ENCODE assay signal across 8 cellular contexts in genomic region chr1:10960954-10961833, GRCh38. TPM values are rescaled to one million over a fixed set of nuclear protein-coding genes. Genes with fewer than 3 reads are reported as not detected.
A peak's percentile ranks its signal among the peaks of the same experiment; 100 is the strongest.
DNase-seq lines count a peak whose midpoint lies in the region; ATAC-seq and TF ChIP-seq lines count a peak whose summit lies in the region.

No MANE protein-coding gene starts in this region.

- no peak overlapping the region for H2BK5ac ChIP-seq in neuronal stem cell (ENCODE audit: low read length)

- no peak overlapping the region for H2BK12ac ChIP-seq in neuronal stem cell (ENCODE audit: low read length)

- H3K23ac ChIP-seq in neuronal stem cell (ENCODE audit: low read depth, low read length, poor library complexity) = no peak overlapping the region

- peaks cover 24% of the 10 kb centered on the region for H3K4me1 Mint-ChIP-seq in activated T-cell treated with anti-CD3 and anti-CD28 coated beads, Interleukin-2, amount 50 U/mL, for 72 hours (ENCODE audit: low read depth)

- no peak overlapping the region for H3K4ac ChIP-seq in neuronal stem cell (ENCODE audit: low read length)

- no peak overlapping the region for H3K14ac ChIP-seq in neuronal stem cell (ENCODE audit: low read length)

- H3K9me3 ChIP-seq in HUES6 (ENCODE audit: control insufficient read depth, insufficient read depth, low read depth, low read length) (no peaks in the 10 kb centered on the region), Panc1 (ENCODE audit: control insufficient read depth, insufficient read depth, low read depth, low read length) (no peaks in the 10 kb centered on the region), neuronal stem cell (replicated peaks in 1 of 2; ENCODE audit: control insufficient read depth in 2 of 2, insufficient read depth in 1 of 2, low read depth in 1 of 2, low read length in 2 of 2) (no peaks in the 10 kb centered on the region)

- BruUV-seq in Panc1 (replicated peaks; lab: Mats Ljungman, UMichigan) = no TSS peak

- intact Hi-C loops in Panc1 (cut with micrococcal nuclease; ENCODE audit: unreplicated experiment) = no loop called here

- H3K18ac ChIP-seq in neuronal stem cell (ENCODE audit: low read length) = peak overlapping the region; percentile 90

- no peak overlapping the region for H3K9ac ChIP-seq in HUES6 (ENCODE audit: low read length)
- peak overlapping the region; percentile 36 for H3K9ac ChIP-seq in neuronal stem cell (ENCODE audit: low read depth, low read length, poor library complexity)

- H2BK15ac ChIP-seq in neuronal stem cell (ENCODE audit: low read length) = no peak overlapping the region

- H4K8ac ChIP-seq in neuronal stem cell (ENCODE audit: low read depth, low read length) = no peak overlapping the region

- peak overlapping the region; percentile 46 for H3K27ac Mint-ChIP-seq in activated T-cell treated with anti-CD3 and anti-CD28 coated beads, Interleukin-2, amount 50 U/mL, for 72 hours

- no peak overlapping the region for H4K91ac ChIP-seq in neuronal stem cell (ENCODE audit: low read depth, low read length, poor library complexity)

- in situ Hi-C loops in Panc1 (cut with HindIII; ENCODE audit: low pct_unique_long_range_greater_than_20kb, low sequenced_read_pairs) = no loop called here

- H3K4me1 ChIP-seq in HUES6 (ENCODE audit: control insufficient read depth, insufficient read depth, low read length) (peaks cover 34% of the 10 kb centered on the region), Panc1 (ENCODE audit: control insufficient read depth, insufficient read depth, low read length) (no peaks in the 10 kb centered on the region), neuronal stem cell (ENCODE audit: control insufficient read depth in 2 of 2, insufficient read depth in 1 of 2, low read depth in 1 of 2, low read length in 2 of 2) (peaks cover 0 to 1% of the 10 kb centered on the region in 2 donors)

- no peaks in the 10 kb centered on the region for H3K9me3 Mint-ChIP-seq in activated T-cell treated with anti-CD3 and anti-CD28 coated beads, Interleukin-2, amount 50 U/mL, for 72 hours

- TF ChIP-seq CTCF in Panc1 (IDR thresholded peaks at IDR 0.05) = peak; percentile 96

- H3K79me1 ChIP-seq in neuronal stem cell (ENCODE audit: low read depth, low read length) = no peaks in the 10 kb centered on the region

- CTCF ChIA-PET in Panc1 (lab: Charles Lee) = interaction anchor here (0.6 to 0.7 kb wide), 2 partner anchors 158 to 162 kb away, joined by 9 to 12 read pairs; no protein-coding TSS in a partner anchor

- ATAC-seq in Panc1 (peak; percentile 96), GM21786 (IDR thresholded peaks at IDR 0.05; ENCODE audit: unreplicated experiment) (no peak)
- ATAC-seq in activated T-cell treated with anti-CD3 and anti-CD28 coated beads, Interleukin-2, amount 50 U/mL, for 72 hours (replicated peaks in 1 of 2) = peak; percentile 65 to 79

- peak overlapping the region; percentile 47; the same call in 1 of the 2 replicates for H3K4me3 ChIP-seq in HUES6 (ENCODE audit: low read depth, low read length)
- no peak overlapping the region for H3K4me3 ChIP-seq in Panc1 (ENCODE audit: low read depth in 2 of 2, low read length in 2 of 2)
- H3K4me3 ChIP-seq in neuronal stem cell (ENCODE audit: low read length in 2 of 2) = peak overlapping the region in 1 of 2 donors; percentile 24

- peak overlapping the region; percentile 97 for H2AFZ ChIP-seq in neuronal stem cell (ENCODE audit: low read length)

- peak overlapping the region in 1 of 2 donors; percentile 39 for H3K4me3 Mint-ChIP-seq in activated T-cell treated with anti-CD3 and anti-CD28 coated beads, Interleukin-2, amount 50 U/mL, for 72 hours

- H3K27me3 Mint-ChIP-seq in activated T-cell treated with anti-CD3 and anti-CD28 coated beads, Interleukin-2, amount 50 U/mL, for 72 hours (ENCODE audit: low read depth) = peaks cover 29% of the 10 kb centered on the region

- DNase-seq in GF-D8 (lab: John Stamatoyannopoulos, UW) (peak; percentile 2), Panc1 (ENCODE audit: low read depth, low spot score) (peak; percentile 28), fibroblast of the conjunctiva (ENCODE audit: low read depth) (peak; percentile 40), neuronal stem cell (ENCODE audit: low spot score) (peak; percentile 83), superior temporal gyrus (ENCODE audit: extremely low spot score) (peak; percentile 86)
- DNase-seq in activated T-cell treated with anti-CD3 and anti-CD28 coated beads, Interleukin-2, amount 50 U/mL, for 72 hours = peak; percentile 84 to 87

- no CpG with 5 or more reads among the region's 30 CpGs for WGBS in neuronal stem cell (ENCODE audit: extremely low coverage in 2 of 2, insufficient read length in 2 of 2, insufficient replicate concordance in 1 of 2), 2 donors

- no peak overlapping the region for H2BK120ac ChIP-seq in neuronal stem cell (ENCODE audit: low read depth, low read length)

- H3K36me3 Mint-ChIP-seq in activated T-cell treated with anti-CD3 and anti-CD28 coated beads, Interleukin-2, amount 50 U/mL, for 72 hours (ENCODE audit: insufficient read depth in 2 of 2) = no peaks in the 10 kb centered on the region

- H3K27me3 ChIP-seq in HUES6 (ENCODE audit: control insufficient read depth, insufficient read depth, low read length) (peaks cover 32% of the 10 kb centered on the region; the same call in 1 of the 2 replicates), Panc1 (ENCODE audit: control insufficient read depth, insufficient read depth, low read length) (no peaks in the 10 kb centered on the region), neuronal stem cell (ENCODE audit: control insufficient read depth in 3 of 3, insufficient read depth in 3 of 3, low read depth in 1 of 3, low read length in 3 of 3) (peaks cover 0 to 21% (median 0%) of the 10 kb centered on the region in 3 experiments)

- H2AK5ac ChIP-seq in neuronal stem cell (ENCODE audit: low read depth, low read length) = peak overlapping the region; percentile 6

- H3K4me2 ChIP-seq in neuronal stem cell (ENCODE audit: insufficient read depth, low read length, poor library complexity, severe bottlenecking) = peak overlapping the region; percentile 45

- H3K36me3 ChIP-seq in HUES6 (ENCODE audit: control insufficient read depth, insufficient read depth, low read length) (no peaks in the 10 kb centered on the region), Panc1 (ENCODE audit: control insufficient read depth, insufficient read depth, low read length) (no peaks in the 10 kb centered on the region), neuronal stem cell (replicated peaks in 1 of 2; ENCODE audit: control insufficient read depth in 2 of 2, insufficient read depth in 2 of 2, low read length in 2 of 2) (no peaks in the 10 kb centered on the region)

- no peak overlapping the region for H3K27ac ChIP-seq in HUES6 (ENCODE audit: low read depth, low read length)
- no peak overlapping the region for H3K27ac ChIP-seq in Panc1 (ENCODE audit: low read length)
- H3K27ac ChIP-seq in neuronal stem cell (replicated peaks; ENCODE audit: low read length) = no peak overlapping the region

- POLR2A ChIA-PET in Panc1 (lab: Charles Lee) = interaction anchor here (0.5 kb wide), 1 partner anchor 156 kb away, joined by 5 read pairs; no protein-coding TSS in a partner anchor

RNA-seq across cellular contexts. Expression of gene TARDBP, which starts 51.3 kb away (rescaled TPM):
- 196 TPM for total RNA-seq in Panc1 (2021; ENCODE audit: unreplicated experiment)
- polyA plus RNA-seq in Panc1 (2012; ENCODE audit: insufficient read length) = 181 TPM
- total RNA-seq in activated T-cell treated with anti-CD3 and anti-CD28 coated beads, Interleukin-2, amount 50 U/mL, for 72 hours = 100 to 1,000 TPM; 149 to 156 TPM
- 260 TPM for polyA plus RNA-seq in neuronal stem cell (2013, experiment 1 of 2)
- polyA plus RNA-seq in neuronal stem cell (2013, experiment 2 of 2) = 261 TPM

Comparison
In these comparisons a context has a peak if more than half of its experiments do, and no peak if none do; other contexts are left out.
1. DNase-seq: peak in every context shown above with its lines; median percentile 86 in superior temporal gyrus; 86 in activated T-cell treated with anti-CD3 and anti-CD28 coated beads, Interleukin-2, amount 50 U/mL, for 72 hours; 83 in neuronal stem cell; 40 in fibroblast of the conjunctiva; 28 in Panc1; 2 in GF-D8.